ENCODE assay signal across 1 cellular context in the genomic region with DNA sequence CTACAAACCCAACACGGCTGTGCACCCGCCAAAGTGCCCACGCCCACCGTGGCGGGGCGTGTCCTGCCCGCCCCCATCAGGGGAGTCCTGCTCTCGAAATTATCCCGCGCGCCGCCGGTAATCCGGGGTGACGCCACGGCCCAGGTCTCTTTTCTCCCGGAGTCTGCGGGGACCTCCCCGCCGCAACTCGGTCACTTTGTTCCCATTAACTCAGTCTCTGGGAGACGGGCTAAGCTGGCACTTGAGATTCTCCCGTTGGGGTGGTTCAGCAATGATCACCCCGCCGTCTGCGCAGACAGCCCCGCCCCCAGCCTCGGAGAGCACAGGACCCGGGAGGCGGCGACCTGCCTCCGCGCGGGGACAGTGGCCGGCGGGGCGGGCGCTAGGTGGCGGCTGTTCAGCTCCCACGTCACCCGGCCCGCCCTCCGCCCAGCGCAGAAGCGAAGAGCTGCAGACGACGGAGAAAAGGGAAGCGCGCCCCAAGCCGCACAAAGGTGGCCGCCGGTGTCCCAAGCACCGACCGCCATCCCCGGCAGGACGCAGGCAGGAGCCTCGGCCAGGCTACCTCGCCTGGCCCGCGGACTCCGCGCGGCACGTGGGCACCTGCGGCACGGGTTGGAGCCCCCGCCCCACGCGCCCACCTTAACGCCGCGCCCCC.
TF ChIP-seq lines count a peak whose summit lies in the region.

No MANE protein-coding gene starts in this region.

TF ChIP-seq in GM12878, 131 proteins besides CTCF, POLR2A, EP300 and RAD21 (continued from another document):
- TF ChIP-seq, protein P1, sequence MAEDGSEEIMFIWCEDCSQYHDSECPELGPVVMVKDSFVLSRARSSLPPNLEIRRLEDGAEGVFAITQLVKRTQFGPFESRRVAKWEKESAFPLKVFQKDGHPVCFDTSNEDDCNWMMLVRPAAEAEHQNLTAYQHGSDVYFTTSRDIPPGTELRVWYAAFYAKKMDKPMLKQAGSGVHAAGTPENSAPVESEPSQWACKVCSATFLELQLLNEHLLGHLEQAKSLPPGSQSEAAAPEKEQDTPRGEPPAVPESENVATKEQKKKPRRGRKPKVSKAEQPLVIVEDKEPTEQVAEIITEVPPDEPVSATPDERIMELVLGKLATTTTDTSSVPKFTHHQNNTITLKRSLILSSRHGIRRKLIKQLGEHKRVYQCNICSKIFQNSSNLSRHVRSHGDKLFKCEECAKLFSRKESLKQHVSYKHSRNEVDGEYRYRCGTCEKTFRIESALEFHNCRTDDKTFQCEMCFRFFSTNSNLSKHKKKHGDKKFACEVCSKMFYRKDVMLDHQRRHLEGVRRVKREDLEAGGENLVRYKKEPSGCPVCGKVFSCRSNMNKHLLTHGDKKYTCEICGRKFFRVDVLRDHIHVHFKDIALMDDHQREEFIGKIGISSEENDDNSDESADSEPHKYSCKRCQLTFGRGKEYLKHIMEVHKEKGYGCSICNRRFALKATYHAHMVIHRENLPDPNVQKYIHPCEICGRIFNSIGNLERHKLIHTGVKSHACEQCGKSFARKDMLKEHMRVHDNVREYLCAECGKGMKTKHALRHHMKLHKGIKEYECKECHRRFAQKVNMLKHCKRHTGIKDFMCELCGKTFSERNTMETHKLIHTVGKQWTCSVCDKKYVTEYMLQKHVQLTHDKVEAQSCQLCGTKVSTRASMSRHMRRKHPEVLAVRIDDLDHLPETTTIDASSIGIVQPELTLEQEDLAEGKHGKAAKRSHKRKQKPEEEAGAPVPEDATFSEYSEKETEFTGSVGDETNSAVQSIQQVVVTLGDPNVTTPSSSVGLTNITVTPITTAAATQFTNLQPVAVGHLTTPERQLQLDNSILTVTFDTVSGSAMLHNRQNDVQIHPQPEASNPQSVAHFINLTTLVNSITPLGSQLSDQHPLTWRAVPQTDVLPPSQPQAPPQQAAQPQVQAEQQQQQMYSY (CRISPR knock-in tag; IDR thresholded peaks at IDR 0.05): no peak
- no peak for TF ChIP-seq SRF (IDR thresholded peaks at IDR 0.05; ENCODE audit: low read depth in 2 of 2, low read length in 2 of 2)
- TF ChIP-seq TCF7 (IDR thresholded peaks at IDR 0.05; ENCODE audit: borderline replicate concordance): no peak
- TF ChIP-seq SMARCA5 (IDR thresholded peaks at IDR 0.05): 0 out of 2 replicates have a peak, but pooled peaks have one; percentile 52
- no peak for TF ChIP-seq IRF4 (IDR thresholded peaks at IDR 0.05; ENCODE audit: low read depth, low read length)
- peak; percentile 19; the same call in 1 of the 2 replicates for TF ChIP-seq ZNF207 (IDR thresholded peaks at IDR 0.05; ENCODE audit: borderline replicate concordance)
- no peak for TF ChIP-seq RAD51 (IDR thresholded peaks at IDR 0.05)
- no peak for TF ChIP-seq NFYA (IDR thresholded peaks at IDR 0.05; ENCODE audit: borderline replicate concordance, low read depth, low read length)
- 0 out of 2 replicates have a peak, but pooled peaks have one; percentile 29 for TF ChIP-seq ASH2L (IDR thresholded peaks at IDR 0.05; ENCODE audit: borderline replicate concordance, low read depth)
- TF ChIP-seq MEF2A (IDR thresholded peaks at IDR 0.05; ENCODE audit: insufficient read depth, low read depth, low read length): no peak
- TF ChIP-seq CBFB (IDR thresholded peaks at IDR 0.05; ENCODE audit: low read depth): no peak
- 0 out of 2 replicates have a peak, but pooled peaks have one; percentile 38 for TF ChIP-seq SIN3A (IDR thresholded peaks at IDR 0.05; ENCODE audit: low read depth, low read length)
- TF ChIP-seq MYC (IDR thresholded peaks at IDR 0.05; ENCODE audit: insufficient read depth, insufficient read length, insufficient replicate concordance, low read length, severe bottlenecking): no peak
- TF ChIP-seq, protein P2, sequence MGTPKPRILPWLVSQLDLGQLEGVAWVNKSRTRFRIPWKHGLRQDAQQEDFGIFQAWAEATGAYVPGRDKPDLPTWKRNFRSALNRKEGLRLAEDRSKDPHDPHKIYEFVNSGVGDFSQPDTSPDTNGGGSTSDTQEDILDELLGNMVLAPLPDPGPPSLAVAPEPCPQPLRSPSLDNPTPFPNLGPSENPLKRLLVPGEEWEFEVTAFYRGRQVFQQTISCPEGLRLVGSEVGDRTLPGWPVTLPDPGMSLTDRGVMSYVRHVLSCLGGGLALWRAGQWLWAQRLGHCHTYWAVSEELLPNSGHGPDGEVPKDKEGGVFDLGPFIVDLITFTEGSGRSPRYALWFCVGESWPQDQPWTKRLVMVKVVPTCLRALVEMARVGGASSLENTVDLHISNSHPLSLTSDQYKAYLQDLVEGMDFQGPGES (IDR thresholded peaks at IDR 0.05): no peak
- TF ChIP-seq PAX5 (IDR thresholded peaks at IDR 0.05; ENCODE audit: borderline replicate concordance, low read depth, low read length): no peak
- TF ChIP-seq SMC3 (IDR thresholded peaks at IDR 0.05; ENCODE audit: borderline replicate concordance, low read length): no peak
- TF ChIP-seq SREBF2 (IDR thresholded peaks at IDR 0.05; ENCODE audit: low read length): no peak
- TF ChIP-seq IKZF2 (IDR thresholded peaks at IDR 0.05): peak in 1 of 2 experiments; percentile 53; a peak in 3 of 4 replicates
- TF ChIP-seq ATF7 (IDR thresholded peaks at IDR 0.05; ENCODE audit: low read depth): peak; percentile 65
- no peak for TF ChIP-seq SREBF1 (IDR thresholded peaks at IDR 0.05; ENCODE audit: low read length)
- TF ChIP-seq CBX3 (IDR thresholded peaks at IDR 0.05; ENCODE audit: borderline replicate concordance, low read depth): no peak
- TF ChIP-seq BCL11A (IDR thresholded peaks at IDR 0.05; ENCODE audit: low read depth, low read length): no peak
- no peak for TF ChIP-seq WRNIP1 (IDR thresholded peaks at IDR 0.05; ENCODE audit: borderline replicate concordance, low read depth, low read length)
- TF ChIP-seq BMI1 (IDR thresholded peaks at IDR 0.05; ENCODE audit: borderline replicate concordance): no peak
- TF ChIP-seq EED (IDR thresholded peaks at IDR 0.05; ENCODE audit: low read depth): 0 out of 2 replicates have a peak, but pooled peaks have one; percentile 19
- no peak for TF ChIP-seq CEBPB (IDR thresholded peaks at IDR 0.05; ENCODE audit: borderline replicate concordance in 1 of 2, low read depth in 2 of 2, low read length in 2 of 2)
- no peak for TF ChIP-seq MEF2B (IDR thresholded peaks at IDR 0.05; ENCODE audit: partially characterized antibody, poor library complexity, severe bottlenecking)
- TF ChIP-seq EGR1 (IDR thresholded peaks at IDR 0.05; ENCODE audit: borderline replicate concordance in 1 of 2, low read depth in 2 of 2, low read length in 2 of 2): peak in 1 of 2 experiments; percentile 69; a peak in 2 of 3 replicates
- TF ChIP-seq CBX5 (IDR thresholded peaks at IDR 0.05; ENCODE audit: low read depth): 0 out of 2 replicates have a peak, but pooled peaks have one; percentile 68
- TF ChIP-seq MTA2 (IDR thresholded peaks at IDR 0.05; ENCODE audit: low read depth): peak; percentile 59; the same call in 1 of the 2 replicates
